ENCODE assay signal across 1 cellular context in the genomic region with DNA sequence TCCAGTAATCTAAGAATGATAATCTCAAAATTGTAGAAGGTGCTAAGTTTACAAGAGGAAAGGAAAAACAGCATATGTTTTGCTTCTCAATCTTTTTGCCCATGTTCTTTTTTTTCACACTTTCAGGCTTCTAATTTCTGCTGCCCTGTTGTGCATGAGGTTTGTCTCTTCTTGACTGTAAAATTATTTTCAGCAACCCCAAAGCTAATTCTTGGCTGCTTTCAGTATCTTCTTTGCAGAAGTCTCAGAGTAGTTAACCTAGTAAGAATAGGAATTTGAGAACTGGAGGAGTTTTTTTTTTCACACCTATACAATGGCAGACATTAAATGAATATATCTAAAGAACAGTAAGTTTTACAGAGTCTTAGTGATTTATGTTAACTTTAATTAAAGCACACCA.
TF ChIP-seq lines count a peak whose summit lies in the region.

No MANE protein-coding gene starts in this region.

TF ChIP-seq in GM12878, 131 proteins besides CTCF, POLR2A, EP300 and RAD21:
- TF ChIP-seq, protein P1, sequence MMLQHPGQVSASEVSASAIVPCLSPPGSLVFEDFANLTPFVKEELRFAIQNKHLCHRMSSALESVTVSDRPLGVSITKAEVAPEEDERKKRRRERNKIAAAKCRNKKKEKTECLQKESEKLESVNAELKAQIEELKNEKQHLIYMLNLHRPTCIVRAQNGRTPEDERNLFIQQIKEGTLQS (IDR thresholded peaks at IDR 0.05; ENCODE audit: borderline replicate concordance, extremely low read depth, low read depth, low read length), result no peak
- TF ChIP-seq STAT1 (conservative IDR thresholded peaks at IDR 0.05), result no peak
- TF ChIP-seq EED (IDR thresholded peaks at IDR 0.05; ENCODE audit: low read depth), result no peak
- TF ChIP-seq ZSCAN29 (IDR thresholded peaks at IDR 0.05), result no peak
- no peak for TF ChIP-seq HDGF (IDR thresholded peaks at IDR 0.05)
- TF ChIP-seq BCL11A (IDR thresholded peaks at IDR 0.05; ENCODE audit: low read depth, low read length), result no peak
- TF ChIP-seq NFYA (IDR thresholded peaks at IDR 0.05; ENCODE audit: borderline replicate concordance, low read depth, low read length), result no peak
- TF ChIP-seq ATF7 (IDR thresholded peaks at IDR 0.05; ENCODE audit: low read depth), result no peak
- TF ChIP-seq TCF12 (IDR thresholded peaks at IDR 0.05; ENCODE audit: low read depth, low read length), result no peak
- TF ChIP-seq STAT3 (IDR thresholded peaks at IDR 0.05; ENCODE audit: low read depth, low read length), result no peak
- TF ChIP-seq, protein P2, sequence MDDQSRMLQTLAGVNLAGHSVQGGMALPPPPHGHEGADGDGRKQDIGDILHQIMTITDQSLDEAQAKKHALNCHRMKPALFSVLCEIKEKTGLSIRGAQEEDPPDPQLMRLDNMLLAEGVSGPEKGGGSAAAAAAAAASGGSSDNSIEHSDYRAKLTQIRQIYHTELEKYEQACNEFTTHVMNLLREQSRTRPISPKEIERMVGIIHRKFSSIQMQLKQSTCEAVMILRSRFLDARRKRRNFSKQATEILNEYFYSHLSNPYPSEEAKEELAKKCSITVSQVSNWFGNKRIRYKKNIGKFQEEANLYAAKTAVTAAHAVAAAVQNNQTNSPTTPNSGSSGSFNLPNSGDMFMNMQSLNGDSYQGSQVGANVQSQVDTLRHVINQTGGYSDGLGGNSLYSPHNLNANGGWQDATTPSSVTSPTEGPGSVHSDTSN (IDR thresholded peaks at IDR 0.05; ENCODE audit: insufficient replicate concordance, low read depth, low read length), result no peak
